In the genomic region with DNA sequence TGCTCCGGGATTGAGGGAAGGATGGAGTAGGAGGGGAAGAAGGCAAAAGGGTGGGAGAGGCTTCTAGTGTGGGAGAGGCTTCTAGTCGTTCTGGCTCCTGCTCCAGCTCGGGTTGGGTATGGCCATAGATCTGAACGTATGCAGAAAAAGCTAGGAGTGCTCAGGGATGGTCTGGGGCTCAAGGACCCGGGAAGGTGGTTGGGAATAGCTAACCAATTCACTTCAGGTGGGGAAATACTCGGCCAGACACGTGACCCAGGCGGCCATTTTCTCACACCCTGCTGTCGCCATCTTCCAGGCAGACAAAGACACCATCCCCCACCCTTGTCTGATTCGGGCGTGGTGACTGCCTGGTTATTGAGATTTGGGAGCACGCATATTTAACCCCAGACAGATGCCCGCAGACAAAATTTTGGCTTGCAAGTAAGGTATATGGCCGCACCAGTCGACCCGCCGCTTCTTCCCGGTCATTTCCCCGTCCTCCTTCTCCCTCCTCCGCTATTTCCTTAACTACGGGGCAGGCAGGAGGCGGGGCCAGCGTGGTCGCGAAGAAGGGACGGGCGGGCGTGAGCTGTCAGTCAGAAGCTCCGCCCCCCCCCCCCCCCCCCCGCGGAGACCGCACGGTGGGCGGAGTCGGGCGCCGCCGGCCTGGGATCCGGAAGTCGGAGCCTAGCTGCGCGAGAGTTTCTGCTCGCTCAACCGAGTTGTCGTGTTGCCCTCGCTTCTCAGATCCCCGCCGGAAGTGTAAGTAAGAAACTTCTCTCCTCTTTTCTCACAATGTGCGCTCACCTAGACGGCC, we compare ENCODE assay signal across 8 cellular contexts. TPM values are rescaled to one million over a fixed set of nuclear protein-coding genes. Genes with fewer than 3 reads are reported as not detected.
DNase-seq lines count a peak whose midpoint lies in the region; ATAC-seq and FAIRE-seq lines count a peak whose summit lies in the region.

A gene with protein sequence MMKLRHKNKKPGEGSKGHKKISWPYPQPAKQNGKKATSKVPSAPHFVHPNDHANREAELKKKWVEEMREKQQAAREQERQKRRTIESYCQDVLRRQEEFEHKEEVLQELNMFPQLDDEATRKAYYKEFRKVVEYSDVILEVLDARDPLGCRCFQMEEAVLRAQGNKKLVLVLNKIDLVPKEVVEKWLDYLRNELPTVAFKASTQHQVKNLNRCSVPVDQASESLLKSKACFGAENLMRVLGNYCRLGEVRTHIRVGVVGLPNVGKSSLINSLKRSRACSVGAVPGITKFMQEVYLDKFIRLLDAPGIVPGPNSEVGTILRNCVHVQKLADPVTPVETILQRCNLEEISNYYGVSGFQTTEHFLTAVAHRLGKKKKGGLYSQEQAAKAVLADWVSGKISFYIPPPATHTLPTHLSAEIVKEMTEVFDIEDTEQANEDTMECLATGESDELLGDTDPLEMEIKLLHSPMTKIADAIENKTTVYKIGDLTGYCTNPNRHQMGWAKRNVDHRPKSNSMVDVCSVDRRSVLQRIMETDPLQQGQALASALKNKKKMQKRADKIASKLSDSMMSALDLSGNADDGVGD (plus strand): TSS at position 661 of the 799 bp plus-strand sequence. CDS start 2,348 bp downstream, outside the sequence.

- H3K9me3 Mint-ChIP-seq in activated CD4-positive, alpha-beta T cell treated with anti-CD3 and anti-CD28 coated beads for 36 hours (ENCODE audit: low read depth): no peaks in the 10 kb centered on the region

- DNase-seq in AML-193 (lab: John Stamatoyannopoulos, UW): peak; percentile 60 to 65
- DNase-seq in GM19239 (ENCODE audit: insufficient read length, low spot score): peak; percentile 44
- DNase-seq in NCI-H524 (lab: John Stamatoyannopoulos, UW): peak; percentile 89 to 93
- peak; percentile 89 for DNase-seq in activated CD4-positive, alpha-beta T cell treated with anti-CD3 and anti-CD28 coated beads for 36 hours
- DNase-seq in stimulated activated CD4-positive, alpha-beta T cell treated with anti-CD3 and anti-CD28 coated beads, Interleukin-1b, Interleukin-23, amount 100 ng/mL, for 24 hours (ENCODE audit: low read depth in 4 of 4, low spot score in 1 of 4): peak in 3 of 4 experiments; percentile 52 to 64 (median 60)

- H3K4me1 Mint-ChIP-seq in activated CD4-positive, alpha-beta T cell treated with anti-CD3 and anti-CD28 coated beads for 36 hours: peaks cover 26% of the 10 kb centered on the region

- peak within 1 kb of the TSS; percentile 90 for H3K27ac Mint-ChIP-seq in activated CD4-positive, alpha-beta T cell treated with anti-CD3 and anti-CD28 coated beads for 36 hours

- peak within 1 kb of the TSS; percentile 94 for H3K27ac ChIP-seq in cingulate gyrus (ENCODE audit: low read depth, low read length)
- peak within 1 kb of the TSS; percentile 94 for H3K27ac ChIP-seq in layer of hippocampus (ENCODE audit: low read depth, low read length)

- CTCF ChIA-PET in activated CD4-positive, alpha-beta T cell treated with anti-CD3 and anti-CD28 coated beads for 36 hours (lab: Charles Lee): interaction anchor here (0.5 kb wide), 1 partner anchor 13 kb away, joined by 4 read pairs; no protein-coding TSS in a partner anchor

- intact Hi-C loops in activated CD4-positive, alpha-beta T cell treated with anti-CD3 and anti-CD28 coated beads for 36 hours (cut with DNase I, micrococcal nuclease): loop anchor here (1.0 kb wide), 8 partner anchors 89 to 632 kb away; a partner anchor contains a TSS

- H3K27me3 Mint-ChIP-seq in activated CD4-positive, alpha-beta T cell treated with anti-CD3 and anti-CD28 coated beads for 36 hours: no peaks in the 10 kb centered on the region

- POLR2A ChIA-PET in activated CD4-positive, alpha-beta T cell treated with anti-CD3 and anti-CD28 coated beads for 36 hours (lab: Charles Lee): interaction anchor here (0.6 to 1.9 kb wide), 2 partner anchors 275 to 486 kb away, joined by 4 to 5 read pairs; a partner anchor contains a TSS

- H3K4me3 Mint-ChIP-seq in activated CD4-positive, alpha-beta T cell treated with anti-CD3 and anti-CD28 coated beads for 36 hours: peak within 1 kb of the TSS; percentile 90

- ATAC-seq in HG03457 (IDR thresholded peaks at IDR 0.05; ENCODE audit: unreplicated experiment): peak; percentile 77
- peak; percentile 88 for ATAC-seq in activated CD4-positive, alpha-beta T cell treated with anti-CD3 and anti-CD28 coated beads for 36 hours

- H3K36me3 Mint-ChIP-seq in activated CD4-positive, alpha-beta T cell treated with anti-CD3 and anti-CD28 coated beads for 36 hours (ENCODE audit: low read depth): peaks cover 27% of the 10 kb centered on the region

- peak; percentile 96 for FAIRE-seq in GM19239 (lab: Jason Lieb, UNC)

- H3K27me3 ChIP-seq in layer of hippocampus (ENCODE audit: control insufficient read depth, insufficient read depth, low read length): no peaks in the 10 kb centered on the region

RNA-seq across cellular contexts. Expression of the gene that starts here (rescaled TPM):
- total RNA-seq in activated CD4-positive, alpha-beta T cell treated with anti-CD3 and anti-CD28 coated beads for 36 hours: 10 to 100 TPM; 62.5 to 62.8 TPM

Comparison
In these comparisons a context has a peak if more than half of its experiments do, and no peak if none do; other contexts are left out.
1. Peak in every context shown above with its lines: DNase-seq, ATAC-seq and H3K27ac ChIP-seq.